In the genomic region with DNA sequence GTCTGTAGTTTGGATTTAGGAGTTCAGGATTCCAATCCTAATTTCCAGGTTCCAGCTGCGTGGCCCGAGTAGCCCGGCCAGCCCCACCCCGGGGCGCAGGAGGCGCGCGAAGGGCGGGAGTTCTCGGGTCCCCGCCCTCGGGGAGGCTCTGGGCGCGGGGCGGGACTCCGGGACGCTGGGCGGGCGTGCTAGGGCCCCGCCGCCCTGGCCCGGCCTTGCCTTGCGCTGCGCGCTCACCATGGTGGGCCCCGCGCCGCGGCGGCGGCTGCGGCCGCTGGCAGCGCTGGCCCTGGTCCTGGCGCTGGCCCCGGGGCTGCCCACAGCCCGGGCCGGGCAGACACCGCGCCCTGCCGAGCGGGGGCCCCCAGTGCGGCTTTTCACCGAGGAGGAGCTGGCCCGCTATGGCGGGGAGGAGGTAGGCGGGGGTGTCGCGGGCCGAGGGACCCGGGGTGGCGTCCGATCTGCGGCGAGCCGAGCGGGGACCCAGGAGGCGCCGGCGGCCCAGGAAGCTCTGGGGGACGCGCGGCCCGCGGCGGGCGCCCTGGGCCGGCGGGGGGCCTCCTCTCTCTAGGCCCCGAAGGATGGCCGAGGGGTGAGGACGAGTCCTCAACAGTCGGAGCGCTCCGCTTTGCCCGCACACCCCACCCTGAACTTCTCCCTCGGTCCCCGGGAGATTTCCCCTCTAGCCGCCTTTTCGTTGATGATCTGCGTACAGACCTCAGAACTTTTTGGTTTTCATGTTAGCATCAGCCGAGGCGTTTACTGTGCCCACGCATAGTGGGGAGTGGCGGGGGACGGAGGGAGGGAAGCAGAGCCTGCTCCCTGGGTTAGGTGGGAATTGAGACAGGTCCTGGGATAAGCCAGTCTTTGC, we compare ENCODE assay signal across 1 cellular context.
TF ChIP-seq lines count a peak whose summit lies in the region.

A gene (plus strand): TSS at position 215 of the 871 bp plus-strand sequence. CDS start 24 bp downstream, at position 239.

TF ChIP-seq in HepG2, 621 proteins besides CTCF, POLR2A, EP300 and RAD21 (continued from another document):
- TF ChIP-seq SP1 (IDR thresholded peaks at IDR 0.05) (no peak), SP1 (CRISPR knock-in tag; IDR thresholded peaks at IDR 0.05) (peak; percentile 14; the same call in 1 of the 2 replicates), SP4 (CRISPR knock-in tag; IDR thresholded peaks at IDR 0.05) (peak; percentile 78), HNRNPLL (IDR thresholded peaks at IDR 0.05; ENCODE audit: low read depth, low read length, poor library complexity, severe bottlenecking) (peak; percentile 74), ONECUT2 (CRISPR knock-in tag; IDR thresholded peaks at IDR 0.05) (no peak)
- TF ChIP-seq, protein P1, sequence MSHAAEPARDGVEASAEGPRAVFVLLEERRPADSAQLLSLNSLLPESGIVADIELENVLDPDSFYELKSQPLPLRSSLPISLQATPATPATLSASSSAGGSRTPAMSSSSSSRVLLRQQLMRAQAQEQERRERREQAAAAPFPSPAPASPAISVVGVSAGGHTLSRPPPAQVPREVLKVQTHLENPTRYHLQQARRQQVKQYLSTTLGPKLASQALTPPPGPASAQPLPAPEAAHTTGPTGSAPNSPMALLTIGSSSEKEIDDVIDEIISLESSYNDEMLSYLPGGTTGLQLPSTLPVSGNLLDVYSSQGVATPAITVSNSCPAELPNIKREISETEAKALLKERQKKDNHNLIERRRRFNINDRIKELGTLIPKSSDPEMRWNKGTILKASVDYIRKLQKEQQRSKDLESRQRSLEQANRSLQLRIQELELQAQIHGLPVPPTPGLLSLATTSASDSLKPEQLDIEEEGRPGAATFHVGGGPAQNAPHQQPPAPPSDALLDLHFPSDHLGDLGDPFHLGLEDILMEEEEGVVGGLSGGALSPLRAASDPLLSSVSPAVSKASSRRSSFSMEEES (CRISPR knock-in tag; IDR thresholded peaks at IDR 0.05), result peak; percentile 9; the same call in 1 of the 2 replicates
- TF ChIP-seq, protein P2, sequence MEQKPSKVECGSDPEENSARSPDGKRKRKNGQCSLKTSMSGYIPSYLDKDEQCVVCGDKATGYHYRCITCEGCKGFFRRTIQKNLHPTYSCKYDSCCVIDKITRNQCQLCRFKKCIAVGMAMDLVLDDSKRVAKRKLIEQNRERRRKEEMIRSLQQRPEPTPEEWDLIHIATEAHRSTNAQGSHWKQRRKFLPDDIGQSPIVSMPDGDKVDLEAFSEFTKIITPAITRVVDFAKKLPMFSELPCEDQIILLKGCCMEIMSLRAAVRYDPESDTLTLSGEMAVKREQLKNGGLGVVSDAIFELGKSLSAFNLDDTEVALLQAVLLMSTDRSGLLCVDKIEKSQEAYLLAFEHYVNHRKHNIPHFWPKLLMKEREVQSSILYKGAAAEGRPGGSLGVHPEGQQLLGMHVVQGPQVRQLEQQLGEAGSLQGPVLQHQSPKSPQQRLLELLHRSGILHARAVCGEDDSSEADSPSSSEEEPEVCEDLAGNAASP (CRISPR knock-in tag; IDR thresholded peaks at IDR 0.05; ENCODE audit: borderline replicate concordance), result 0 out of 2 replicates have a peak, but pooled peaks have one; percentile 25
